Comparison of ENCODE assay signal across 24 cellular contexts in the genomic region with DNA sequence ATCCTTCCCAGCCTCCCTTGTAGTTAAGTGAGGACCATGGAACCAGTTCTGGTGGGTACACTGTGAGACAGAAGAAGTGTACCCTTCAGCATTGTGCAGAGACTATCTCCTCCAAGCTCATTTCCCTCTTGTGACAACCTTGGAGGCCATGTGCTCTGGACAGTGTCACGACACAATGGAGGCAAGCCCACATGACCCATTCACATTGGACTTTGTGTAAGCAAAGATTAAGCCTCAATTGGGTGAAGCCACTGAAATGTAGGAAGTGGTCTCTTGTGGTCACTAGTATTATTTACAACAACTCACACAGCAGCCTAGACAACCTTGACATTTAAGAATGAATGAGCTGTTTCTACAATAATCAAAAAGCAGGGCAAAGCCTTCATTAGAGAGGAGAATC.
"Had no signal": no experiment of that assay in that cellular context is flagged by ENCODE, and none has a peak within 500 bp of the region (broad histone marks: within the 10 kb centered on the region; RNA-seq: fewer than 3 reads in every experiment).

No MANE protein-coding gene starts in this region.

- H3K27ac Mint-ChIP-seq: immature natural killer cell, memory B cell, naive B cell, type B pancreatic cell had no signal

- H3K4me3 Mint-ChIP-seq: immature natural killer cell, memory B cell, naive B cell, neural crest cell, type B pancreatic cell had no signal

- H3K27me3 Mint-ChIP-seq: type B pancreatic cell had no signal

- ATAC-seq: mucosa of descending colon had no signal

- H3K4me1 ChIP-seq: breast epithelium, esophagus muscularis mucosa, prostate gland, right atrium auricular region, stomach had no signal

- H3K9me3 ChIP-seq: breast epithelium, esophagus muscularis mucosa, mucosa of descending colon, prostate gland, right atrium auricular region, stomach had no signal

- H3K36me3 Mint-ChIP-seq: immature natural killer cell, memory B cell, naive B cell had no signal

- H3K27ac ChIP-seq: breast epithelium, esophagus muscularis mucosa, prostate gland, right atrium auricular region, stomach, WERI-Rb-1 had no signal

- H3K27me3 ChIP-seq: breast epithelium, esophagus muscularis mucosa, right atrium auricular region, stomach had no signal

- H3K4me3 ChIP-seq: breast epithelium, esophagus muscularis mucosa, mucosa of descending colon, prostate gland, right atrium auricular region, stomach had no signal

- H3K36me3 ChIP-seq: breast epithelium, esophagus muscularis mucosa, prostate gland, right atrium auricular region, stomach, WERI-Rb-1 had no signal

- H3K9me3 Mint-ChIP-seq: memory B cell, neural crest cell had no signal

- H3K4me1 Mint-ChIP-seq: immature natural killer cell, memory B cell, naive B cell, neural crest cell had no signal

- DNase-seq: activated CD4-positive, alpha-beta T cell treated with anti-CD3 and anti-CD28 coated beads for 1 hour; activated CD8-positive, alpha-beta memory T cell treated with anti-CD3 and anti-CD28 coated beads for 24 hours; activated CD8-positive, alpha-beta memory T cell treated with anti-CD3 and anti-CD28 coated beads, Interleukin-2, amount 50 U/mL, for 48 hours; activated effector memory CD4-positive, alpha-beta T cell treated with anti-CD3 and anti-CD28 coated beads, Interleukin-2, amount 50 U/mL, for 16 hours; activated naive CD4-positive, alpha-beta T cell treated with anti-CD3 and anti-CD28 coated beads, Interleukin-2, amount 50 U/mL, for 16 hours; activated T-cell treated with anti-CD3 and anti-CD28 coated beads, Interleukin-2, amount 50 U/mL, for 48 hours; aorta; cerebellar nuclear complex; effector CD4-positive, alpha-beta T cell; immature natural killer cell; kidney glomerular epithelial cell; mucosa of descending colon; naive B cell; stimulated activated CD4-positive, alpha-beta T cell treated with anti-CD3 and anti-CD28 coated beads, Interleukin-15, amount 100 ng/mL, for 24 hours; stimulated activated CD4-positive, alpha-beta T cell treated with anti-CD3 and anti-CD28 coated beads, Interleukin-2, amount 100 ng/mL, for 48 hours; stomach; WERI-Rb-1 had no signal
